ENCODE assay signal across 1 cellular context in the genomic region with DNA sequence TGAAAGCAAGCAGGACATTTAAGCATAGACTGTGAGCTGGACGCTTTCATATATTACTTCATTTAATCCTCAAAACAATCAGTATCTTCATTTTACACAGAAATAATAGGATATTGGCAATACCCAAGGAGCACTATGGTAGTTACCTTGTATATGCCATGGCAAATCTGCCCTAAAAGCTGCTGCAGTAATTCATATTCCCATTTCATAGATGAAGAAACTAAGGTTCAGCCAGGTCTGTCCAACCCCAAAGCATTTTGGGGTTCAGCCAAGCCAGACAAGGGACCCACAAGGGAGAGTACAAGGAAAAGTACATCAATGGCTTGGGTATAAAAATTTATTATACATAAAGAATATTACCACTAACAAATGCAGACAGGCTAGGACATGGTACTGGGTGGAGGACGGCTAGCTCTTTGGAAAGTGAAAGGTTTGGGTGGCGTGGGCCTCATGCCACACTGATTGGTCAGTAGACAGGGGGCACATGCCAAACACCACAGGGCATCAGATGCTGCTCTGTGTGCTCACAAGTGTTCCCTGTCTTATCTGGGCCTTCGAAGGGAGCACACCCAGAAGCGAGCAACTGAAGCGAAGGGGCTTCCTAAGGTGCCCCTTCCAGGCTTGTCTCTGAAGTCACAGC.
TF ChIP-seq lines count a peak whose summit lies in the region.

No MANE protein-coding gene starts in this region.

TF ChIP-seq in GM12878, 131 proteins besides CTCF, POLR2A, EP300 and RAD21 (continued from another document):
- TF ChIP-seq, protein P1, sequence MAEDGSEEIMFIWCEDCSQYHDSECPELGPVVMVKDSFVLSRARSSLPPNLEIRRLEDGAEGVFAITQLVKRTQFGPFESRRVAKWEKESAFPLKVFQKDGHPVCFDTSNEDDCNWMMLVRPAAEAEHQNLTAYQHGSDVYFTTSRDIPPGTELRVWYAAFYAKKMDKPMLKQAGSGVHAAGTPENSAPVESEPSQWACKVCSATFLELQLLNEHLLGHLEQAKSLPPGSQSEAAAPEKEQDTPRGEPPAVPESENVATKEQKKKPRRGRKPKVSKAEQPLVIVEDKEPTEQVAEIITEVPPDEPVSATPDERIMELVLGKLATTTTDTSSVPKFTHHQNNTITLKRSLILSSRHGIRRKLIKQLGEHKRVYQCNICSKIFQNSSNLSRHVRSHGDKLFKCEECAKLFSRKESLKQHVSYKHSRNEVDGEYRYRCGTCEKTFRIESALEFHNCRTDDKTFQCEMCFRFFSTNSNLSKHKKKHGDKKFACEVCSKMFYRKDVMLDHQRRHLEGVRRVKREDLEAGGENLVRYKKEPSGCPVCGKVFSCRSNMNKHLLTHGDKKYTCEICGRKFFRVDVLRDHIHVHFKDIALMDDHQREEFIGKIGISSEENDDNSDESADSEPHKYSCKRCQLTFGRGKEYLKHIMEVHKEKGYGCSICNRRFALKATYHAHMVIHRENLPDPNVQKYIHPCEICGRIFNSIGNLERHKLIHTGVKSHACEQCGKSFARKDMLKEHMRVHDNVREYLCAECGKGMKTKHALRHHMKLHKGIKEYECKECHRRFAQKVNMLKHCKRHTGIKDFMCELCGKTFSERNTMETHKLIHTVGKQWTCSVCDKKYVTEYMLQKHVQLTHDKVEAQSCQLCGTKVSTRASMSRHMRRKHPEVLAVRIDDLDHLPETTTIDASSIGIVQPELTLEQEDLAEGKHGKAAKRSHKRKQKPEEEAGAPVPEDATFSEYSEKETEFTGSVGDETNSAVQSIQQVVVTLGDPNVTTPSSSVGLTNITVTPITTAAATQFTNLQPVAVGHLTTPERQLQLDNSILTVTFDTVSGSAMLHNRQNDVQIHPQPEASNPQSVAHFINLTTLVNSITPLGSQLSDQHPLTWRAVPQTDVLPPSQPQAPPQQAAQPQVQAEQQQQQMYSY (CRISPR knock-in tag; IDR thresholded peaks at IDR 0.05) = no peak
- TF ChIP-seq RAD51 (IDR thresholded peaks at IDR 0.05) = no peak; the same call in 1 of the 2 replicates
- no peak for TF ChIP-seq JUNB (IDR thresholded peaks at IDR 0.05)
- no peak for TF ChIP-seq SIX5 (IDR thresholded peaks at IDR 0.05; ENCODE audit: low read depth, low read length, severe bottlenecking)
- TF ChIP-seq MXI1 (IDR thresholded peaks at IDR 0.05; ENCODE audit: low read depth, low read length) = peak; percentile 69
TF ChIP-seq in GM12878: peak in this region for 14.
